ENCODE assay signal across 8 cellular contexts in genomic region chr1:221708076-221708571, GRCh38. TPM values are rescaled to one million over a fixed set of nuclear protein-coding genes. Genes with fewer than 3 reads are reported as not detected.
DNase-seq lines count a peak whose midpoint lies in the region; ATAC-seq and TF ChIP-seq lines count a peak whose summit lies in the region.

No MANE protein-coding gene starts in this region.

- H3F3A ChIP-seq in PC-3 (ENCODE audit: low read length, unreplicated experiment): no peaks in the 10 kb centered on the region

- POLR2A ChIA-PET in PC-3 (lab: Charles Lee; ENCODE audit: unreplicated experiment): no interaction called here

- TF ChIP-seq CTCF in adrenal gland (IDR thresholded peaks at IDR 0.05) (no peak), PC-3 (conservative IDR thresholded peaks at IDR 0.05; ENCODE audit: low read depth, low read length) (no peak)

- TF ChIP-seq POLR2A in adrenal gland (IDR thresholded peaks at IDR 0.05): no peak

- peak; percentile 72 for DNase-seq in activated effector memory CD4-positive, alpha-beta T cell treated with anti-CD3 and anti-CD28 coated beads, Interleukin-2, amount 50 U/mL, for 16 hours
- DNase-seq in activated effector memory CD4-positive, alpha-beta T cell treated with Interleukin-2 at 50 U/mL for 16 hours: no peak
- peak; percentile 100 for DNase-seq in NOMO-1 treated with DMSO at 0.1 percent for 48 hours (lab: John Stamatoyannopoulos, UW; ENCODE audit: unreplicated experiment)
- peak in 4 of 7 donors; percentile 20 to 29 (median 27) for DNase-seq in adrenal gland
- DNase-seq in myocyte (ENCODE audit: low read depth): peak; percentile 92
- DNase-seq in PC-3: no peak
- DNase-seq in OCI-M2 (lab: John Stamatoyannopoulos, UW; ENCODE audit: unreplicated experiment): no peak

- no peaks in the 10 kb centered on the region for H4K20me1 ChIP-seq in PC-3 (ENCODE audit: low read length)

- no peak overlapping the region for H3K9ac ChIP-seq in PC-3 (ENCODE audit: low read length)

- no peaks in the 10 kb centered on the region for H3K9me2 ChIP-seq in PC-3 (replicated peaks; ENCODE audit: low read length)

- peak overlapping the region in 1 of 5 donors; percentile 22 for H3K27ac ChIP-seq in adrenal gland
- H3K27ac ChIP-seq in PC-3 (ENCODE audit: low read length): no peak overlapping the region

- no peaks in the 10 kb centered on the region for H3K9me3 ChIP-seq in adrenal gland (replicated peaks in 1 of 3)
- H3K9me3 ChIP-seq in PC-3 (ENCODE audit: low read length): no peaks in the 10 kb centered on the region

- H2AFZ ChIP-seq in PC-3 (ENCODE audit: low read length): no peak overlapping the region

- no peak overlapping the region for H3K4me3 ChIP-seq in adrenal gland
- H3K4me3 ChIP-seq in PC-3 (ENCODE audit: low read length): no peak overlapping the region

- intact Hi-C loops in adrenal gland (cut with DNase I) (no loop called here), PC-3 (cut with micrococcal nuclease) (no loop called here)

- CTCF ChIA-PET in PC-3 (lab: Charles Lee): interaction anchor here (0.6 kb wide), 1 partner anchor 171 kb away, joined by 9 read pairs; no protein-coding TSS in a partner anchor

- H3K4me2 ChIP-seq in PC-3 (ENCODE audit: low read length): no peak overlapping the region

- 63 to 75% (median 70%) methylated on average over 5 of the region's 5 CpGs for WGBS in adrenal gland, 4 donors

- no peaks in the 10 kb centered on the region for H3K36me3 ChIP-seq in adrenal gland (replicated peaks in 1 of 2)
- no peaks in the 10 kb centered on the region for H3K36me3 ChIP-seq in PC-3 (ENCODE audit: low read depth, low read length)

- peak; percentile 55 for ATAC-seq in HG02840 (IDR thresholded peaks at IDR 0.05; ENCODE audit: low FRiP score, unreplicated experiment)
- no peak for ATAC-seq in PC-3

- H3K79me2 ChIP-seq in PC-3 (ENCODE audit: low read length): no peaks in the 10 kb centered on the region

- no TSS peak for BruUV-seq in PC-3 (replicated peaks; lab: Mats Ljungman, UMichigan)

- H3K27me3 ChIP-seq in adrenal gland (no peaks in the 10 kb centered on the region), PC-3 (ENCODE audit: low read length) (no peaks in the 10 kb centered on the region)

- peaks cover 8 to 28% of the 10 kb centered on the region in 2 donors for H3K4me1 ChIP-seq in adrenal gland (replicated peaks in 1 of 2)
- peaks cover 15% of the 10 kb centered on the region for H3K4me1 ChIP-seq in PC-3 (ENCODE audit: insufficient read depth, low read length)

RNA-seq across cellular contexts. Expression of gene DUSP10, which starts 33.8 kb away (rescaled TPM):
- total RNA-seq in adrenal gland: 10 to 100 TPM in 2 of 8 donors, 1 to 10 TPM in 6; 3.7 to 22.1 (median 7.5) TPM
- polyA plus RNA-seq in adrenal gland: 1 to 10 TPM; 2.6 to 8.1 (median 5.1) TPM
- 21.9 and 28.1 TPM in 2 replicates for total RNA-seq in myocyte
- 10.0 TPM for polyA plus RNA-seq in myocyte (2012)
- total RNA-seq in PC-3 (2014; rRNA removed): 5.1 and 6.2 TPM in 2 replicates

Comparison
In these comparisons a context has a peak if more than half of its experiments do, and no peak if none do; other contexts are left out.
1. DNase-seq: peak in activated effector memory CD4-positive, alpha-beta T cell treated with anti-CD3 and anti-CD28 coated beads, Interleukin-2, amount 50 U/mL, for 16 hours (single experiment), NOMO-1 treated with DMSO at 0.1 percent for 48 hours (single experiment), adrenal gland (4 of 7) and myocyte (single experiment); none in activated effector memory CD4-positive, alpha-beta T cell treated with Interleukin-2 at 50 U/mL for 16 hours (single experiment), PC-3 (single experiment) and OCI-M2 (single experiment).